ENCODE assay signal across 9 cellular contexts in genomic region chr3:100042144-100042543, GRCh38.
DNase-seq lines count a peak whose midpoint lies in the region; TF ChIP-seq lines count a peak whose summit lies in the region.
"Had no signal": no experiment of that assay in that cellular context is flagged by ENCODE, and none has a peak within 500 bp of the region (broad histone marks: within the 10 kb centered on the region; RNA-seq: fewer than 3 reads in every experiment).

No MANE protein-coding gene starts in this region.

- intact Hi-C loops in spleen (cut with DNase I; ENCODE audit: low total_unique reads): loop anchor here (10.0 kb wide), 1 partner anchor 167 kb away; no protein-coding TSS in a partner anchor

- no peaks in the 10 kb centered on the region for H3K36me3 ChIP-seq in right atrium auricular region
- H3K36me3 ChIP-seq in spleen: no peaks in the 10 kb centered on the region

- TF ChIP-seq CTCF in right atrium auricular region (IDR thresholded peaks at IDR 0.05) (no peak), spleen (IDR thresholded peaks at IDR 0.05 in 8 of 11, conservative IDR thresholded peaks at IDR 0.05 in 3 of 11) (no peak), GM13977 (IDR thresholded peaks at IDR 0.05; ENCODE audit: extremely low read depth, insufficient read depth, missing control alignments) (no peak)

- in situ Hi-C loops in GM13977 (cut with MboI; ENCODE audit: low pct_unique_long_range_greater_than_20kb, low sequenced_read_pairs, unreplicated experiment): no loop called here

- H3K4me3 ChIP-seq in right atrium auricular region (no peak overlapping the region), spleen (no peak overlapping the region)

- H3K27me3 ChIP-seq in right atrium auricular region: no peaks in the 10 kb centered on the region
- H3K27me3 ChIP-seq in spleen (replicated peaks in 1 of 7): no peaks in the 10 kb centered on the region

- H3K9me3 ChIP-seq in right atrium auricular region (no peaks in the 10 kb centered on the region), spleen (no peaks in the 10 kb centered on the region)

- H3K27ac ChIP-seq in right atrium auricular region (peak overlapping the region; percentile 88 to 93), spleen (peak overlapping the region; percentile 27 to 87 (median 71))

- no peak for TF ChIP-seq POLR2A in spleen (IDR thresholded peaks at IDR 0.05)

- peak; percentile 89 for DNase-seq in HCEC 1CT
- DNase-seq in amniotic epithelial cell (ENCODE audit: low read depth): peak; percentile 93
- no peak for DNase-seq in right atrium auricular region (ENCODE audit: low spot score)
- DNase-seq in spleen: no peak
- DNase-seq in HuH-7.5 (ENCODE audit: low spot score): no peak
- no peak for DNase-seq in GM13977 (ENCODE audit: low spot score)
- DNase-seq in stimulated activated CD8-positive, alpha-beta memory T cell treated with anti-CD3 and anti-CD28 coated beads, Interleukin-4, amount 100 ng/mL, for 48 hours: no peak
- DNase-seq in iPS-NIHi11 (ENCODE audit: low spot score): no peak
- DNase-seq: NCI-H187 had no signal

- 81 to 88% (median 85%) methylated on average over 2 of the region's 2 CpGs for WGBS in spleen, 5 donors

- peaks cover 0 to 70% of the 10 kb centered on the region in 2 donors for H3K4me1 ChIP-seq in right atrium auricular region
- H3K4me1 ChIP-seq in spleen: peaks cover 9 to 72% (median 60%) of the 10 kb centered on the region in 6 donors

Comparison
In these comparisons a context has a peak if more than half of its experiments do, and no peak if none do; other contexts are left out.
1. DNase-seq: peak in HCEC 1CT (single experiment) and amniotic epithelial cell (single experiment); none in right atrium auricular region (single experiment), spleen (single experiment), HuH-7.5 (single experiment), GM13977 (single experiment), stimulated activated CD8-positive, alpha-beta memory T cell treated with anti-CD3 and anti-CD28 coated beads, Interleukin-4, amount 100 ng/mL, for 48 hours (single experiment) and iPS-NIHi11 (single experiment).